Comparison of ENCODE assay signal across 1 cellular context in the genomic region with DNA sequence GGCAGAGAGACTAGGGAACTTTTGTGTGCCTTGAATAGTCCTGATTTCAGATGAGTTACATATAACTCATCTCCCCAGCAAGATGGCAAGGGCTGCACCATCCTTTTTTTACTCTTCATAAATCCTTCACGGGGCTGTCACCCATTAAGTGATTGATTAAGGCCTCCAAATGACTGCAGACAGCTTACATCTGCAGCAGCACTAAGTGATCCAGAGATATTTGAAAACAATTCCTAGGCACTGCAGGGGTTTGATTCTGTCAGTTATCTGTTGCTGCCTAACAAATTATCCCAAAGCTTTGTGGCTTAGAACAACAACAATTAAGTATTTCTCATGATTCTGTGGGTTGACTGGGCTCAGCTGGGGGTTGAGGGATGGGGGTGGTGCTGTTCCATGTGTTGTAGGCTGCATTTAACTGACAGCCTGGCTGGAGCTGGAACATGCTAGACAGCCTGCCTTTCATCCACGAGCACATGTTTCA.
TF ChIP-seq lines count a peak whose summit lies in the region.

No MANE protein-coding gene starts in this region.

TF ChIP-seq in HEK293, 187 proteins besides CTCF, POLR2A, EP300 and RAD21 (continued from another document):
- TF ChIP-seq, protein P1, sequence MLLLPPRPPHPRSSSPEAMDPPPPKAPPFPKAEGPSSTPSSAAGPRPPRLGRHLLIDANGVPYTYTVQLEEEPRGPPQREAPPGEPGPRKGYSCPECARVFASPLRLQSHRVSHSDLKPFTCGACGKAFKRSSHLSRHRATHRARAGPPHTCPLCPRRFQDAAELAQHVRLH (tag by site-specific recombination; IDR thresholded peaks at IDR 0.05) = peak; percentile 84; the same call in 1 of the 2 replicates
- peak; percentile 61; the same call in 1 of the 2 replicates for TF ChIP-seq KLF7 (tag by site-specific recombination; IDR thresholded peaks at IDR 0.05; ENCODE audit: borderline replicate concordance)
- TF ChIP-seq ZNF571 (tag by site-specific recombination; IDR thresholded peaks at IDR 0.05) = no peak
- TF ChIP-seq ZNF654 (tag by site-specific recombination; IDR thresholded peaks at IDR 0.05; ENCODE audit: low read depth) = no peak
- no peak for TF ChIP-seq PRDM1 (tag by site-specific recombination; IDR thresholded peaks at IDR 0.05)
- TF ChIP-seq SCRT1 (tag by site-specific recombination; IDR thresholded peaks at IDR 0.05; ENCODE audit: borderline replicate concordance) = peak; percentile 94
- no peak for TF ChIP-seq TCF7L2 (IDR thresholded peaks at IDR 0.05; ENCODE audit: borderline replicate concordance, low read depth, low read length)
- TF ChIP-seq HOXA7 (CRISPR knock-in tag; IDR thresholded peaks at IDR 0.05; ENCODE audit: borderline replicate concordance) = no peak
- TF ChIP-seq ZNF335 (tag by site-specific recombination; conservative IDR thresholded peaks at IDR 0.05) = no peak
- no peak for TF ChIP-seq YY2 (tag by site-specific recombination; IDR thresholded peaks at IDR 0.05)
- TF ChIP-seq ZNF138 (tag by site-specific recombination; IDR thresholded peaks at IDR 0.05; ENCODE audit: borderline replicate concordance) = no peak
- peak; percentile 51 for TF ChIP-seq ZBTB17 (tag by site-specific recombination; IDR thresholded peaks at IDR 0.05)
- TF ChIP-seq, protein P2, sequence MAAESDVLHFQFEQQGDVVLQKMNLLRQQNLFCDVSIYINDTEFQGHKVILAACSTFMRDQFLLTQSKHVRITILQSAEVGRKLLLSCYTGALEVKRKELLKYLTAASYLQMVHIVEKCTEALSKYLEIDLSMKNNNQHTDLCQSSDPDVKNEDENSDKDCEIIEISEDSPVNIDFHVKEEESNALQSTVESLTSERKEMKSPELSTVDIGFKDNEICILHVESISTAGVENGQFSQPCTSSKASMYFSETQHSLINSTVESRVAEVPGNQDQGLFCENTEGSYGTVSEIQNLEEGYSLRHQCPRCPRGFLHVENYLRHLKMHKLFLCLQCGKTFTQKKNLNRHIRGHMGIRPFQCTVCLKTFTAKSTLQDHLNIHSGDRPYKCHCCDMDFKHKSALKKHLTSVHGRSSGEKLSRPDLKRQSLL (tag by site-specific recombination; IDR thresholded peaks at IDR 0.05) = no peak
- TF ChIP-seq, protein P3, sequence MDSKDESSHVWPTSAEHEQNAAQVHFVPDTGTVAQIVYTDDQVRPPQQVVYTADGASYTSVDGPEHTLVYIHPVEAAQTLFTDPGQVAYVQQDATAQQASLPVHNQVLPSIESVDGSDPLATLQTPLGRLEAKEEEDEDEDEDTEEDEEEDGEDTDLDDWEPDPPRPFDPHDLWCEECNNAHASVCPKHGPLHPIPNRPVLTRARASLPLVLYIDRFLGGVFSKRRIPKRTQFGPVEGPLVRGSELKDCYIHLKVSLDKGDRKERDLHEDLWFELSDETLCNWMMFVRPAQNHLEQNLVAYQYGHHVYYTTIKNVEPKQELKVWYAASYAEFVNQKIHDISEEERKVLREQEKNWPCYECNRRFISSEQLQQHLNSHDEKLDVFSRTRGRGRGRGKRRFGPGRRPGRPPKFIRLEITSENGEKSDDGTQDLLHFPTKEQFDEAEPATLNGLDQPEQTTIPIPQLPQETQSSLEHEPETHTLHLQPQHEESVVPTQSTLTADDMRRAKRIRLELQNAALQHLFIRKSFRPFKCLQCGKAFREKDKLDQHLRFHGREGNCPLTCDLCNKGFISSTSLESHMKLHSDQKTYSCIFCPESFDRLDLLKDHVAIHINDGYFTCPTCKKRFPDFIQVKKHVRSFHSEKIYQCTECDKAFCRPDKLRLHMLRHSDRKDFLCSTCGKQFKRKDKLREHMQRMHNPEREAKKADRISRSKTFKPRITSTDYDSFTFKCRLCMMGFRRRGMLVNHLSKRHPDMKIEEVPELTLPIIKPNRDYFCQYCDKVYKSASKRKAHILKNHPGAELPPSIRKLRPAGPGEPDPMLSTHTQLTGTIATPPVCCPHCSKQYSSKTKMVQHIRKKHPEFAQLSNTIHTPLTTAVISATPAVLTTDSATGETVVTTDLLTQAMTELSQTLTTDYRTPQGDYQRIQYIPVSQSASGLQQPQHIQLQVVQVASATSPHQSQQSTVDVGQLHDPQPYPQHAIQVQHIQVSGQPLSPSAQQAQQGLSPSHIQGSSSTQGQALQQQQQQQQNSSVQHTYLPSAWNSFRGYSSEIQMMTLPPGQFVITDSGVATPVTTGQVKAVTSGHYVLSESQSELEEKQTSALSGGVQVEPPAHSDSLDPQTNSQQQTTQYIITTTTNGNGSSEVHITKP (tag by site-specific recombination; IDR thresholded peaks at IDR 0.05) = no peak
- no peak for TF ChIP-seq ZNF350 (tag by site-specific recombination; IDR thresholded peaks at IDR 0.05)
- no peak for TF ChIP-seq ZNF626 (tag by site-specific recombination; IDR thresholded peaks at IDR 0.05)
- peak; percentile 40; the same call in 1 of the 2 replicates for TF ChIP-seq GLI2 (tag by site-specific recombination; IDR thresholded peaks at IDR 0.05; ENCODE audit: borderline replicate concordance, low read depth)
- peak; percentile 91 for TF ChIP-seq BCL11B (tag by site-specific recombination; IDR thresholded peaks at IDR 0.05; ENCODE audit: low read depth)
- TF ChIP-seq ZFP37 (tag by site-specific recombination; IDR thresholded peaks at IDR 0.05) = no peak
- no peak for TF ChIP-seq ZNF366 (tag by site-specific recombination; conservative IDR thresholded peaks at IDR 0.05)
- peak; percentile 74 for TF ChIP-seq ZNF341 (tag by site-specific recombination; IDR thresholded peaks at IDR 0.05; ENCODE audit: low read depth)
- peak; percentile 97 for TF ChIP-seq FEZF1 (tag by site-specific recombination; IDR thresholded peaks at IDR 0.05)
- TF ChIP-seq WT1 (tag by site-specific recombination; IDR thresholded peaks at IDR 0.05) = peak; percentile 39
- peak; percentile 97 for TF ChIP-seq SP7 (tag by site-specific recombination; IDR thresholded peaks at IDR 0.05)
- TF ChIP-seq ZNF768 (tag by site-specific recombination; IDR thresholded peaks at IDR 0.05) = no peak
- TF ChIP-seq ZXDB (tag by site-specific recombination; IDR thresholded peaks at IDR 0.05) = peak; percentile 66
- no peak for TF ChIP-seq TRIM28 (IDR thresholded peaks at IDR 0.05; ENCODE audit: borderline replicate concordance, low read length)
- TF ChIP-seq ZNF2 (tag by site-specific recombination; IDR thresholded peaks at IDR 0.05) = peak; percentile 55; the same call in 1 of the 2 replicates
- no peak for TF ChIP-seq ZNF146 (tag by site-specific recombination; IDR thresholded peaks at IDR 0.05)
- TF ChIP-seq, protein P4, sequence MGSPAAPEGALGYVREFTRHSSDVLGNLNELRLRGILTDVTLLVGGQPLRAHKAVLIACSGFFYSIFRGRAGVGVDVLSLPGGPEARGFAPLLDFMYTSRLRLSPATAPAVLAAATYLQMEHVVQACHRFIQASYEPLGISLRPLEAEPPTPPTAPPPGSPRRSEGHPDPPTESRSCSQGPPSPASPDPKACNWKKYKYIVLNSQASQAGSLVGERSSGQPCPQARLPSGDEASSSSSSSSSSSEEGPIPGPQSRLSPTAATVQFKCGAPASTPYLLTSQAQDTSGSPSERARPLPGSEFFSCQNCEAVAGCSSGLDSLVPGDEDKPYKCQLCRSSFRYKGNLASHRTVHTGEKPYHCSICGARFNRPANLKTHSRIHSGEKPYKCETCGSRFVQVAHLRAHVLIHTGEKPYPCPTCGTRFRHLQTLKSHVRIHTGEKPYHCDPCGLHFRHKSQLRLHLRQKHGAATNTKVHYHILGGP (tag by site-specific recombination; IDR thresholded peaks at IDR 0.05) = peak; percentile 79
- no peak for TF ChIP-seq ZNF391 (tag by site-specific recombination; IDR thresholded peaks at IDR 0.05; ENCODE audit: borderline replicate concordance, low read depth)
- TF ChIP-seq, protein P5, sequence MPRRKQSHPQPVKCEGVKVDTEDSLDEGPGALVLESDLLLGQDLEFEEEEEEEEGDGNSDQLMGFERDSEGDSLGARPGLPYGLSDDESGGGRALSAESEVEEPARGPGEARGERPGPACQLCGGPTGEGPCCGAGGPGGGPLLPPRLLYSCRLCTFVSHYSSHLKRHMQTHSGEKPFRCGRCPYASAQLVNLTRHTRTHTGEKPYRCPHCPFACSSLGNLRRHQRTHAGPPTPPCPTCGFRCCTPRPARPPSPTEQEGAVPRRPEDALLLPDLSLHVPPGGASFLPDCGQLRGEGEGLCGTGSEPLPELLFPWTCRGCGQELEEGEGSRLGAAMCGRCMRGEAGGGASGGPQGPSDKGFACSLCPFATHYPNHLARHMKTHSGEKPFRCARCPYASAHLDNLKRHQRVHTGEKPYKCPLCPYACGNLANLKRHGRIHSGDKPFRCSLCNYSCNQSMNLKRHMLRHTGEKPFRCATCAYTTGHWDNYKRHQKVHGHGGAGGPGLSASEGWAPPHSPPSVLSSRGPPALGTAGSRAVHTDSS (tag by site-specific recombination; IDR thresholded peaks at IDR 0.05) = no peak
- TF ChIP-seq MEIS1 (CRISPR knock-in tag; IDR thresholded peaks at IDR 0.05; ENCODE audit: borderline replicate concordance) = no peak
- peak; percentile 88 for TF ChIP-seq ZIC2 (tag by site-specific recombination; IDR thresholded peaks at IDR 0.05)
- no peak for TF ChIP-seq ZNF544 (tag by site-specific recombination; IDR thresholded peaks at IDR 0.05)
- no peak for TF ChIP-seq KLF16 (tag by site-specific recombination; IDR thresholded peaks at IDR 0.05)
- TF ChIP-seq, protein P6, sequence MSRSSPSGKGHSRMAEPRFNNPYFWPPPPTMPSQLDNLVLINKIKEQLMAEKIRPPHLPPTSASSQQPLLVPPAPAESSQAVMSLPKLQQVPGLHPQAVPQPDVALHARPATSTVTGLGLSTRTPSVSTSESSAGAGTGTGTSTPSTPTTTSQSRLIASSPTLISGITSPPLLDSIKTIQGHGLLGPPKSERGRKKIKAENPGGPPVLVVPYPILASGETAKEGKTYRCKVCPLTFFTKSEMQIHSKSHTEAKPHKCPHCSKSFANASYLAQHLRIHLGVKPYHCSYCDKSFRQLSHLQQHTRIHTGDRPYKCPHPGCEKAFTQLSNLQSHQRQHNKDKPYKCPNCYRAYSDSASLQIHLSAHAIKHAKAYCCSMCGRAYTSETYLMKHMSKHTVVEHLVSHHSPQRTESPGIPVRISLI (tag by site-specific recombination; IDR thresholded peaks at IDR 0.05) = no peak
- no peak for TF ChIP-seq ZNF248 (tag by site-specific recombination; IDR thresholded peaks at IDR 0.05)
- TF ChIP-seq ZSCAN23 (tag by site-specific recombination; IDR thresholded peaks at IDR 0.05) = 0 out of 2 replicates have a peak, but pooled peaks have one; percentile 49
- TF ChIP-seq, protein P7, sequence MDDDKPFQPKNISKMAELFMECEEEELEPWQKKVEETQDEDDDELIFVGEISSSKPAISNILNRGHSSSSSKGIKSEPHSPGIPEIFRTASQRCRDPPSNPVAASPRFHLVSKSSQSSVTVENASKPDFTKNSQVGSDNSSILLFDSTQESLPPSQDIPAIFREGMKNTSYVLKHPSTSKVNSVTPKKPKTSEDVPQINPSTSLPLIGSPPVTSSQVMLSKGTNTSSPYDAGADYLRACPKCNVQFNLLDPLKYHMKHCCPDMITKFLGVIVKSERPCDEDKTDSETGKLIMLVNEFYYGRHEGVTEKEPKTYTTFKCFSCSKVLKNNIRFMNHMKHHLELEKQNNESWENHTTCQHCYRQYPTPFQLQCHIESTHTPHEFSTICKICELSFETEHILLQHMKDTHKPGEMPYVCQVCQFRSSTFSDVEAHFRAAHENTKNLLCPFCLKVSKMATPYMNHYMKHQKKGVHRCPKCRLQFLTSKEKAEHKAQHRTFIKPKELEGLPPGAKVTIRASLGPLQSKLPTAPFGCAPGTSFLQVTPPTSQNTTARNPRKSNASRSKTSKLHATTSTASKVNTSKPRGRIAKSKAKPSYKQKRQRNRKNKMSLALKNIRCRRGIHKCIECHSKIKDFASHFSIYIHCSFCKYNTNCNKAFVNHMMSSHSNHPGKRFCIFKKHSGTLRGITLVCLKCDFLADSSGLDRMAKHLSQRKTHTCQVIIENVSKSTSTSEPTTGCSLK (tag by site-specific recombination; IDR thresholded peaks at IDR 0.05) = no peak
- TF ChIP-seq, protein P8, sequence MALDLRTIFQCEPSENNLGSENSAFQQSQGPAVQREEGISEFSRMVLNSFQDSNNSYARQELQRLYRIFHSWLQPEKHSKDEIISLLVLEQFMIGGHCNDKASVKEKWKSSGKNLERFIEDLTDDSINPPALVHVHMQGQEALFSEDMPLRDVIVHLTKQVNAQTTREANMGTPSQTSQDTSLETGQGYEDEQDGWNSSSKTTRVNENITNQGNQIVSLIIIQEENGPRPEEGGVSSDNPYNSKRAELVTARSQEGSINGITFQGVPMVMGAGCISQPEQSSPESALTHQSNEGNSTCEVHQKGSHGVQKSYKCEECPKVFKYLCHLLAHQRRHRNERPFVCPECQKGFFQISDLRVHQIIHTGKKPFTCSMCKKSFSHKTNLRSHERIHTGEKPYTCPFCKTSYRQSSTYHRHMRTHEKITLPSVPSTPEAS (tag by site-specific recombination; IDR thresholded peaks at IDR 0.05) = no peak
- TF ChIP-seq GLIS1 (tag by site-specific recombination; IDR thresholded peaks at IDR 0.05) = peak; percentile 100
- no peak for TF ChIP-seq ZNF701 (tag by site-specific recombination; IDR thresholded peaks at IDR 0.05)
- no peak for TF ChIP-seq ZNF677 (tag by site-specific recombination; IDR thresholded peaks at IDR 0.05)
- peak; percentile 90 for TF ChIP-seq ZNF843 (tag by site-specific recombination; IDR thresholded peaks at IDR 0.05)
- peak; percentile 94 for TF ChIP-seq OSR2 (tag by site-specific recombination; IDR thresholded peaks at IDR 0.05)
